24 cellular contexts compared by ENCODE assay signal in the genomic region with DNA sequence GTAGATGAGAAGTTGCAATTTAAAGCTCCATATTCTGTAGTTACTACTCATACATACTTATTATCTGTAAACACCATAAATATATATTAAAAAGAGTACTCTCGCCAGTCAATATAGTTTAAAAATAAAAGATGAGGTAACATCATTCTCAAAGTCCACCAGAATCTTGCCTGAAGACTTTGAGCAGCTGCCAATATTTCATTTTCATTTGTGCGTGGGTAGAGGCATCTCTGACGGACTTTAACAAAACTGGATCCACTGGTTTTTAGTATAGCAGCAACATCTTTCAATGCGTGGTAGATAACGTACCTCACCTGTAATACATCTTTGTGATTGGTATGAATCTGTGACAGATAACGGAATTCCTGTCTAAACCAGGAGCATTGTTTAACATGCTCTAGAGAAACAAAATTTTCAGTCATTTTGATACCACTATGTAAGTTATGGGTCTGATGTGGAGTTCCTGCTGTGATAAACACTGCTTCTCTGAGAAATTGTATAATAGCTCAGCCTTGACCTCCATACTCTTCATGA.
"Had no signal": no experiment of that assay in that cellular context is flagged by ENCODE, and none has a peak within 500 bp of the region (broad histone marks: within the 10 kb centered on the region; RNA-seq: fewer than 3 reads in every experiment).

No MANE protein-coding gene starts in this region.

- DNase-seq: activated CD4-positive, alpha-beta memory T cell treated with anti-CD3 and anti-CD28 coated beads for 36 hours; activated CD4-positive, alpha-beta T cell treated with anti-CD3 and anti-CD28 coated beads, Interleukin-2, amount 10 ng/mL, durations not matched to agents 24 days and 14 days; activated CD4-positive, CD25-positive, alpha-beta regulatory T cell treated with anti-CD3 and anti-CD28 coated beads, Interleukin-2, amount 50 U/mL, for 72 hours; activated CD8-positive, alpha-beta memory T cell treated with anti-CD3 and anti-CD28 coated beads, Interleukin-2, amount 50 U/mL, for 48 hours; activated gamma-delta T cell treated with Interleukin-2 at 50 U/mL for 16 hours; activated naive CD4-positive, alpha-beta T cell treated with anti-CD3 and anti-CD28 coated beads, Interleukin-2, amount 50 U/mL, for 16 hours; activated T-cell treated with anti-CD3 and anti-CD28 coated beads, Interleukin-2, amount 50 U/mL, for 24 hours; amniotic stem cell; brain microvascular endothelial cell; caudate nucleus; glutamatergic neuron; left ventricle myocardium superior; midbrain; right cardiac atrium; stimulated activated CD4-positive, alpha-beta T cell treated with anti-CD3 and anti-CD28 coated beads, Interleukin-12 subunit alpha, Interleukin-12 subunit beta, amount 100 ng/mL, for 4 hours; stimulated activated CD4-positive, alpha-beta T cell treated with anti-CD3 and anti-CD28 coated beads, Interleukin-4, amount 100 ng/mL, for 24 hours; T-helper 2 cell; upper lobe of right lung had no signal

- FAIRE-seq: astrocyte, frontal cortex, islet of Langerhans had no signal

- H3K4me3 ChIP-seq: skin epidermis, upper lobe of right lung had no signal

- H3K27me3 ChIP-seq: brain microvascular endothelial cell, upper lobe of right lung had no signal

- ATAC-seq: left ventricle myocardium superior; natural killer cell treated with Interleukin-12 subunit alpha and Interleukin-12 subunit beta and Interleukin-15 and Interleukin-18, amount 100 ng/mL, for 72 hours; right cardiac atrium; stimulated activated effector memory CD8-positive, alpha-beta T cell treated with anti-CD3 and anti-CD28 coated beads, Interleukin-12 subunit alpha, Interleukin-12 subunit beta, amount 100 ng/mL, for 72 hours; upper lobe of right lung had no signal

- H3K4me1 ChIP-seq: upper lobe of right lung had no signal

- H3K9me3 ChIP-seq: upper lobe of right lung had no signal

- H3K36me3 ChIP-seq: brain microvascular endothelial cell, upper lobe of right lung had no signal

- H3K27ac ChIP-seq: brain microvascular endothelial cell, skin epidermis, upper lobe of right lung had no signal
